Comparison of ENCODE assay signal across 15 cellular contexts in the genomic region with DNA sequence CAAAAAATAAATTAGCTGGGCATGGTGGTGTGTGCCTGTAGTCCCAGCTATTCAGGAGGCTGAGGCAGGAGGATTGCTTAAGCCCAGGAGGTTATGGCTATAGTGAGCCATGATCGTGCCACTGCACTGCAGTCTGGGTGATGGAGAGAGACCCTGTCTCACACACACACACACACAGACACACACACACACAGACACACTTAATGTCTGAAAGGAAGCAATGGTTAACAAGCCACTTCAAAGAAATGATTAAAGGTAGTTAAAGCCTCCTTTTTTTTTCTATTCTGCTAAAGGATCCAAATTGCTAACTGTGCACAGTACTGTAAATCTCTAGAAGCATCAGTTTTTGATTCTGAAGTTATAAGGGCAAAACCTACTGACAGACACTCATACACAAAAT.
DNase-seq lines count a peak whose midpoint lies in the region; ATAC-seq lines count a peak whose summit lies in the region.
"Had no signal": no experiment of that assay in that cellular context is flagged by ENCODE, and none has a peak within 500 bp of the region (broad histone marks: within the 10 kb centered on the region; RNA-seq: fewer than 3 reads in every experiment).

No MANE protein-coding gene starts in this region.

- no peaks in the 10 kb centered on the region for H3K9me3 ChIP-seq in neuronal stem cell (replicated peaks in 1 of 2; ENCODE audit: control insufficient read depth in 2 of 2, insufficient read depth in 1 of 2, low read depth in 1 of 2, low read length in 2 of 2)
- H3K9me3 ChIP-seq: BE2C, BLaER1 had no signal

- no peak overlapping the region for H2BK12ac ChIP-seq in neuronal stem cell (ENCODE audit: low read length)

- H3K4me2 ChIP-seq in neuronal stem cell (ENCODE audit: insufficient read depth, low read length, poor library complexity, severe bottlenecking), result no peak overlapping the region
- H3K4me2 ChIP-seq: BLaER1 had no signal

- no peak overlapping the region for H3K9ac ChIP-seq in neuronal stem cell (ENCODE audit: low read depth, low read length, poor library complexity)
- H3K9ac ChIP-seq: BLaER1 had no signal

- H4K91ac ChIP-seq in neuronal stem cell (ENCODE audit: low read depth, low read length, poor library complexity), result no peak overlapping the region

- H3K36me3 ChIP-seq in neuronal stem cell (replicated peaks in 1 of 2; ENCODE audit: control insufficient read depth in 2 of 2, insufficient read depth in 2 of 2, low read length in 2 of 2), result no peaks in the 10 kb centered on the region
- H3K36me3 ChIP-seq: BE2C, BLaER1 had no signal

- no peak overlapping the region for H3K14ac ChIP-seq in neuronal stem cell (ENCODE audit: low read length)

- DNase-seq in NCI-H748 (lab: John Stamatoyannopoulos, UW; ENCODE audit: unreplicated experiment), result peak; percentile 20
- no peak for DNase-seq in NCI-H748 treated with DMSO at 0.1 percent for 48 hours (lab: John Stamatoyannopoulos, UW)
- DNase-seq in Jurkat, Clone E6-1 (ENCODE audit: low read depth, low spot score), result peak; percentile 46
- DNase-seq in neuronal stem cell (ENCODE audit: low spot score), result no peak
- DNase-seq in Kasumi-1 (lab: John Stamatoyannopoulos, UW), result no peak
- DNase-seq: 8988T; ACHN; BE2C; CD4-positive, CD25-positive, alpha-beta regulatory T cell; CD8-positive, alpha-beta memory T cell; DMS53; DMS79; GF-D8 had no signal

- H3K23ac ChIP-seq in neuronal stem cell (ENCODE audit: low read depth, low read length, poor library complexity), result no peak overlapping the region

- no peaks in the 10 kb centered on the region for H3K79me1 ChIP-seq in neuronal stem cell (ENCODE audit: low read depth, low read length)

- H3K4me3 ChIP-seq in Jurkat, Clone E6-1 (ENCODE audit: low read length), result no peak overlapping the region
- H3K4me3 ChIP-seq in neuronal stem cell (ENCODE audit: low read length in 2 of 2), result no peak overlapping the region
- H3K4me3 ChIP-seq: BLaER1 had no signal

- H3K4ac ChIP-seq in neuronal stem cell (ENCODE audit: low read length), result no peak overlapping the region

- H4K8ac ChIP-seq in neuronal stem cell (ENCODE audit: low read depth, low read length), result no peak overlapping the region

- peaks cover 0 to 7% (median 0%) of the 10 kb centered on the region in 3 experiments for H3K27me3 ChIP-seq in neuronal stem cell (ENCODE audit: control insufficient read depth in 3 of 3, insufficient read depth in 3 of 3, low read depth in 1 of 3, low read length in 3 of 3)
- H3K27me3 ChIP-seq: BE2C, BLaER1 had no signal

- H2BK120ac ChIP-seq in neuronal stem cell (ENCODE audit: low read depth, low read length), result no peak overlapping the region

- H3K18ac ChIP-seq in neuronal stem cell (ENCODE audit: low read length), result no peak overlapping the region

- H2BK5ac ChIP-seq in neuronal stem cell (ENCODE audit: low read length), result no peak overlapping the region

- no peak overlapping the region for H3K27ac ChIP-seq in neuronal stem cell (replicated peaks; ENCODE audit: low read length)
- H3K27ac ChIP-seq: BLaER1 had no signal

- no peak overlapping the region for H2AK5ac ChIP-seq in neuronal stem cell (ENCODE audit: low read depth, low read length)

- no CpG with 5 or more reads among the region's 1 CpG for WGBS in neuronal stem cell (ENCODE audit: extremely low coverage in 2 of 2, insufficient read length in 2 of 2, insufficient replicate concordance in 1 of 2), 2 donors

- no peak overlapping the region for H2BK15ac ChIP-seq in neuronal stem cell (ENCODE audit: low read length)

- no peak for ATAC-seq in HG02623 (IDR thresholded peaks at IDR 0.05; ENCODE audit: unreplicated experiment)

- peaks cover 0 to 7% of the 10 kb centered on the region in 2 donors for H3K4me1 ChIP-seq in neuronal stem cell (ENCODE audit: control insufficient read depth in 2 of 2, insufficient read depth in 1 of 2, low read depth in 1 of 2, low read length in 2 of 2)
- H3K4me1 ChIP-seq: BE2C had no signal

- peak overlapping the region; percentile 65 for H2AFZ ChIP-seq in neuronal stem cell (ENCODE audit: low read length)

Comparison
In these comparisons a context has a peak if more than half of its experiments do, and no peak if none do; other contexts are left out.
1. DNase-seq: peak in NCI-H748 (single experiment) and Jurkat, Clone E6-1 (single experiment); none in NCI-H748 treated with DMSO at 0.1 percent for 48 hours (single experiment), neuronal stem cell (single experiment) and Kasumi-1 (0 of 2).